10 cellular contexts compared by ENCODE assay signal in genomic region chr12:2337031-2338010, GRCh38.
A peak's percentile ranks its signal among the peaks of the same experiment; 100 is the strongest.
DNase-seq lines count a peak whose midpoint lies in the region; ATAC-seq and TF ChIP-seq lines count a peak whose summit lies in the region.
"Had no signal": no experiment of that assay in that cellular context is flagged by ENCODE, and none has a peak within 500 bp of the region (broad histone marks: within the 10 kb centered on the region; RNA-seq: fewer than 3 reads in every experiment).

No MANE protein-coding gene starts in this region.

- TF ChIP-seq RAD21 in IMR-90 (IDR thresholded peaks at IDR 0.05; ENCODE audit: low read length): no peak

- DNase-seq in IMR-90 (no peak), ascending aorta (ENCODE audit: low spot score in 2 of 2) (no peak), left lung (no peak), stomach (no peak), NCI-H1092 (lab: John Stamatoyannopoulos, UW) (no peak), foreskin keratinocyte (no peak)
- DNase-seq: natural killer cell, NCI-H1694 treated with DMSO at 0.1 percent for 48 hours had no signal

- CTCF ChIA-PET in IMR-90 (lab: Yijun Ruan, JAX): interaction anchor here (0.7 kb wide), 1 partner anchor 29 kb away, joined by 3 read pairs; no protein-coding TSS in a partner anchor

- dilution Hi-C loops in IMR-90 (cut with HindIII; ENCODE audit: low sequenced_read_pairs, unreplicated experiment): no loop called here

- POLR2A ChIA-PET in IMR-90 (lab: Charles Lee; ENCODE audit: unreplicated experiment): no interaction called here

- peak overlapping the region; percentile 83 for H4K5ac ChIP-seq in IMR-90 (ENCODE audit: low read depth, low read length)

- intact Hi-C loops in IMR-90 (cut with micrococcal nuclease) (no loop called here), ascending aorta (cut with DNase I) (loop anchor here (5.0 to 10.0 kb wide), 3 partner anchors 35 to 50 kb away; no protein-coding TSS in a partner anchor), left lung (cut with DNase I) (no loop called here), stomach (cut with DNase I; ENCODE audit: low total_unique reads) (no loop called here)

- BruUV-seq in IMR-90 (replicated peaks; lab: Mats Ljungman, UMichigan): no TSS peak

- H2AK9ac ChIP-seq in IMR-90 (replicated peaks; ENCODE audit: low read depth, low read length, poor library complexity): peak overlapping the region; percentile 85

- no CpG with 5 or more reads among the region's 11 CpGs for WGBS in IMR-90 (ENCODE audit: extremely low coverage in 2 of 2, insufficient read length in 1 of 2), 2 experiments
- WGBS in stomach, 5 donors: 86 to 92% (median 91%) methylated on average over 11 of the region's 11 CpGs

- peak overlapping the region; percentile 95 for H4K91ac ChIP-seq in IMR-90 (ENCODE audit: insufficient read depth, low read depth, low read length)

- H3K18ac ChIP-seq in IMR-90 (ENCODE audit: low read depth, low read length): peak overlapping the region; percentile 36

- peaks cover 46% of the 10 kb centered on the region for H3K4me1 ChIP-seq in IMR-90 (ENCODE audit: control insufficient read depth, insufficient read depth, low read length)
- peaks cover 26 to 78% of the 10 kb centered on the region in 2 donors for H3K4me1 ChIP-seq in ascending aorta
- peaks cover 5 to 75% of the 10 kb centered on the region in 2 donors for H3K4me1 ChIP-seq in left lung
- peaks cover 10 to 63% (median 38%) of the 10 kb centered on the region in 4 donors for H3K4me1 ChIP-seq in stomach
- H3K4me1 ChIP-seq in foreskin keratinocyte: peaks cover 3% of the 10 kb centered on the region

- TF ChIP-seq POLR2A in IMR-90 (IDR thresholded peaks at IDR 0.05; ENCODE audit: low read depth, low read length): no peak
- no peak for TF ChIP-seq POLR2A in stomach (IDR thresholded peaks at IDR 0.05)

- peaks cover 58% of the 10 kb centered on the region for H3K9me1 ChIP-seq in IMR-90 (ENCODE audit: insufficient read depth, low read length)

- no peaks in the 10 kb centered on the region for H4K20me1 ChIP-seq in IMR-90 (ENCODE audit: insufficient read depth, low read length)

- H3K9ac ChIP-seq in IMR-90 (ENCODE audit: low read depth, low read length): no peak overlapping the region

- peak overlapping the region; percentile 99 for H2AK5ac ChIP-seq in IMR-90 (ENCODE audit: low read depth, low read length)

- peak overlapping the region; percentile 91 for H3K14ac ChIP-seq in IMR-90 (replicated peaks; ENCODE audit: low read depth, low read length)

- H3K9me3 ChIP-seq in IMR-90 (ENCODE audit: control insufficient read depth, insufficient read depth, low read length) (no peaks in the 10 kb centered on the region), ascending aorta (no peaks in the 10 kb centered on the region), left lung (no peaks in the 10 kb centered on the region), stomach (no peaks in the 10 kb centered on the region)

- H3K36me3 ChIP-seq in IMR-90 (ENCODE audit: control insufficient read depth, insufficient read depth, low read length): no peaks in the 10 kb centered on the region
- H3K36me3 ChIP-seq in ascending aorta: no peaks in the 10 kb centered on the region
- no peaks in the 10 kb centered on the region for H3K36me3 ChIP-seq in left lung
- no peaks in the 10 kb centered on the region for H3K36me3 ChIP-seq in stomach

- H3K27me3 ChIP-seq in IMR-90 (ENCODE audit: control insufficient read depth, insufficient read depth, low read length) (no peaks in the 10 kb centered on the region), ascending aorta (no peaks in the 10 kb centered on the region), left lung (no peaks in the 10 kb centered on the region), stomach (no peaks in the 10 kb centered on the region), foreskin keratinocyte (no peaks in the 10 kb centered on the region)

- H3K4me3 ChIP-seq in IMR-90 (ENCODE audit: insufficient read depth, low read depth, low read length) (no peak overlapping the region), ascending aorta (peak overlapping the region in 1 of 2 donors; percentile 32), left lung (no peak overlapping the region), stomach (no peak overlapping the region)

- TF ChIP-seq CTCF in IMR-90 (conservative IDR thresholded peaks at IDR 0.05; ENCODE audit: low read depth, low read length): no peak
- no peak for TF ChIP-seq CTCF in ascending aorta (IDR thresholded peaks at IDR 0.05)
- no peak for TF ChIP-seq CTCF in left lung (IDR thresholded peaks at IDR 0.05)
- no peak for TF ChIP-seq CTCF in stomach (IDR thresholded peaks at IDR 0.05)
- TF ChIP-seq CTCF in foreskin keratinocyte (conservative IDR thresholded peaks at IDR 0.05): no peak

- peak overlapping the region; percentile 25 for H2AFZ ChIP-seq in IMR-90 (replicated peaks; ENCODE audit: low read length, poor library complexity)

- H2BK120ac ChIP-seq in IMR-90 (ENCODE audit: low read depth, low read length): peak overlapping the region; percentile 96

- H2BK15ac ChIP-seq in IMR-90 (ENCODE audit: low read depth, low read length): peak overlapping the region; percentile 92

- peak overlapping the region; percentile 29 for H3K23ac ChIP-seq in IMR-90 (ENCODE audit: low read depth, low read length)

- peak overlapping the region; percentile 66 to 91 for H4K8ac ChIP-seq in IMR-90 (ENCODE audit: low read depth in 2 of 2, low read length in 2 of 2)

- peak overlapping the region; percentile 97 for H3K4ac ChIP-seq in IMR-90 (ENCODE audit: low read depth, low read length)

- peak overlapping the region; percentile 91 for H2BK5ac ChIP-seq in IMR-90 (ENCODE audit: low read depth, low read length, poor library complexity, severe bottlenecking)

- peak overlapping the region; percentile 96 for H2BK20ac ChIP-seq in IMR-90 (ENCODE audit: low read depth, low read length)

- H3K27ac ChIP-seq in IMR-90 (ENCODE audit: insufficient read depth, low read length) (peak overlapping the region; percentile 70), ascending aorta (peak overlapping the region; percentile 97 to 99), left lung (peak overlapping the region; percentile 69 to 73), stomach (peak overlapping the region in 4 of 5 donors; percentile 66 to 87 (median 77)), foreskin keratinocyte (no peak overlapping the region)

- H3K56ac ChIP-seq in IMR-90 (ENCODE audit: extremely low read depth, insufficient read depth, low read length): peak overlapping the region; percentile 49; the same call in 1 of the 2 replicates

- in situ Hi-C loops in IMR-90 (cut with MboI; ENCODE audit: low sequenced_read_pairs): no loop called here

- no peak for TF ChIP-seq EP300 in stomach (IDR thresholded peaks at IDR 0.05)

- peaks cover 6 to 59% of the 10 kb centered on the region in 2 experiments; a peak in 2 of 4 replicates for H3K79me1 ChIP-seq in IMR-90 (ENCODE audit: low read depth in 1 of 2, low read length in 2 of 2)

- no peak overlapping the region for H3K4me2 ChIP-seq in IMR-90 (ENCODE audit: low read depth, low read length)

- ATAC-seq in IMR-90 (ENCODE audit: low read depth) (no peak), left lung (no peak), GM21367 (IDR thresholded peaks at IDR 0.05; ENCODE audit: unreplicated experiment) (no peak), GM21390 (IDR thresholded peaks at IDR 0.05; ENCODE audit: unreplicated experiment) (no peak), foreskin keratinocyte (no peak)
- ATAC-seq: natural killer cell had no signal

TF ChIP-seq in IMR-90, 13 proteins besides CTCF, POLR2A, EP300 and RAD21:
- TF ChIP-seq MXI1 (IDR thresholded peaks at IDR 0.05; ENCODE audit: borderline replicate concordance, low read depth, low read length) (no peak), BHLHE40 (IDR thresholded peaks at IDR 0.05; ENCODE audit: low read depth, low read length) (no peak), NFE2L2 (IDR thresholded peaks at IDR 0.05; ENCODE audit: low read depth, low read length) (no peak), RCOR1 (IDR thresholded peaks at IDR 0.05; ENCODE audit: insufficient replicate concordance, low read length) (no peak), MAZ (IDR thresholded peaks at IDR 0.05; ENCODE audit: borderline replicate concordance, low read depth, low read length) (no peak), FOS (IDR thresholded peaks at IDR 0.05; ENCODE audit: low read depth, low read length) (no peak), MAFK (IDR thresholded peaks at IDR 0.05; ENCODE audit: low read depth, low read length) (no peak), ELK1 (IDR thresholded peaks at IDR 0.05; ENCODE audit: borderline replicate concordance, low read depth, low read length) (no peak), SMC3 (IDR thresholded peaks at IDR 0.05; ENCODE audit: low read depth, low read length) (no peak), CEBPB (IDR thresholded peaks at IDR 0.05; ENCODE audit: low read depth, low read length) (no peak), RFX5 (IDR thresholded peaks at IDR 0.05; ENCODE audit: low read depth, low read length) (no peak), CHD1 (IDR thresholded peaks at IDR 0.05; ENCODE audit: low read depth, low read length) (no peak)
- TF ChIP-seq, protein P1, sequence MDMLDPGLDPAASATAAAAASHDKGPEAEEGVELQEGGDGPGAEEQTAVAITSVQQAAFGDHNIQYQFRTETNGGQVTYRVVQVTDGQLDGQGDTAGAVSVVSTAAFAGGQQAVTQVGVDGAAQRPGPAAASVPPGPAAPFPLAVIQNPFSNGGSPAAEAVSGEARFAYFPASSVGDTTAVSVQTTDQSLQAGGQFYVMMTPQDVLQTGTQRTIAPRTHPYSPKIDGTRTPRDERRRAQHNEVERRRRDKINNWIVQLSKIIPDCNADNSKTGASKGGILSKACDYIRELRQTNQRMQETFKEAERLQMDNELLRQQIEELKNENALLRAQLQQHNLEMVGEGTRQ (IDR thresholded peaks at IDR 0.05; ENCODE audit: low read depth, low read length): no peak
